ENCODE assay signal across 1 cellular context in the genomic region with DNA sequence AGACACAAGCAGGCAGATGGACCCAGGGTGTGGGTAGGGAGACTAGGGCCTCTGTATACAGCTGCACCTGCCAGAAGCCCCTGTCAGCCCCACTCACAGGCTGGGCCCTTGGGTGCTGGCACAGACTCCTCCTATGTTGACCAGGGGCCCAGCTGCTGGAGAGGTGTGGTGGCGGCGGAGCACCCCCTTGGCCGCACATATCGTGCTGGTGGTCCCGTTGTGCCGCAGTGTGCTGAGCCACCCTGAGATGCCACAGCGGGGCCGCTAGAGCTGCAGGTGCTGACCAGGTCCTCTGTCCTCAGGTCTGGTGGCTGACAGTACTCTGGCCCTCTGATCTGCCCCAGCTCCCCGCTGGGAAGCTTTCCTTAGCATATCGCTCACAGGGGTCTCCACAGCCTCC.
TF ChIP-seq lines count a peak whose summit lies in the region.

No MANE protein-coding gene starts in this region.

TF ChIP-seq in H1, 55 proteins besides CTCF, POLR2A, EP300 and RAD21:
- TF ChIP-seq SP4 (IDR thresholded peaks at IDR 0.05; ENCODE audit: low read length) = no peak
- TF ChIP-seq BCL11A (IDR thresholded peaks at IDR 0.05; ENCODE audit: low read depth in 2 of 2, low read length in 2 of 2) = no peak
- no peak for TF ChIP-seq KDM5A (IDR thresholded peaks at IDR 0.05; ENCODE audit: low read length)
- no peak for TF ChIP-seq BACH1 (IDR thresholded peaks at IDR 0.05; ENCODE audit: low read length)
- TF ChIP-seq RBBP5 (IDR thresholded peaks at IDR 0.05; ENCODE audit: borderline replicate concordance, low read depth, low read length) = no peak
- no peak for TF ChIP-seq CHD1 (IDR thresholded peaks at IDR 0.05; ENCODE audit: low read depth, low read length)
- no peak for TF ChIP-seq GTF2F1 (IDR thresholded peaks at IDR 0.05; ENCODE audit: borderline replicate concordance, low read depth, low read length)
